ENCODE assay signal across 24 cellular contexts in the genomic region with DNA sequence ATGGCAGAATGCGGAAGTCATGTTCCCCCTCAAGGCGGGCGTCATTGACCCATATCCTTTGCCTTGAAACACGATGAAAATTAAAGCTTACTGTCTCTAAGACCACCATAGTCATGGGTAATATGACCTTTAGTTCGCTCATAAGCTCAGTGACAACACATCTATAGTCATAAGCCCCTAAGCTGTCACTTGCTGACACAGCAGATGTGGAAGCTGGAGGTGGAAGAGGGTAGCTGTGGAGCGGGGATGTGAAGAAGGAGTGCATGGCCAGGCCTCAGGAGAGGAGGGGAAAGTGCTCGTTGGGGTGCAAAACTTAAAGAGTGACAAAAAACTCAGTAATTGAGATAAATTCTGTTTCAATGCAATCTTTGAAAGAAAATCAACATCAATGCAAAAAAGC.
DNase-seq lines count a peak whose midpoint lies in the region; ATAC-seq, FAIRE-seq and TF ChIP-seq lines count a peak whose summit lies in the region.
"Had no signal": no experiment of that assay in that cellular context is flagged by ENCODE, and none has a peak within 500 bp of the region (broad histone marks: within the 10 kb centered on the region; RNA-seq: fewer than 3 reads in every experiment).

No MANE protein-coding gene starts in this region.

- H3K27ac ChIP-seq in left ventricle myocardium inferior (replicated peaks) (peak overlapping the region; percentile 10), A549 (no peak overlapping the region), K562 (ENCODE audit: extremely low read depth, low read depth, low read length) (no peak overlapping the region)
- H3K27ac ChIP-seq: 22Rv1, BLaER1 had no signal

- intact Hi-C loops in left ventricle myocardium inferior (cut with micrococcal nuclease) (no loop called here), left cardiac atrium (cut with DNase I) (no loop called here), K562 (cut with micrococcal nuclease) (no loop called here)

- TF ChIP-seq POLR2A in A549 (IDR thresholded peaks at IDR 0.05; ENCODE audit: low read length) (no peak), K562 (conservative IDR thresholded peaks at IDR 0.05) (no peak)

- no peak overlapping the region for H3K4me2 ChIP-seq in A549
- no peak overlapping the region for H3K4me2 ChIP-seq in K562 (ENCODE audit: insufficient read depth, low read length)
- H3K4me2 ChIP-seq: BLaER1 had no signal

- H3K4me3 ChIP-seq in left ventricle myocardium inferior (no peak overlapping the region), A549 (no peak overlapping the region), K562 (no peak overlapping the region)
- H3K4me3 ChIP-seq: BLaER1, GM12878 had no signal

- WGBS in A549 (ENCODE audit: missing lambda C conversion rate), result 61% methylated on average over 7 of the region's 7 CpGs
- WGBS in K562 (ENCODE audit: insufficient coverage, low coverage, missing lambda C conversion rate), result 2% methylated on average over 7 of the region's 7 CpGs

- no peaks in the 10 kb centered on the region for H3K79me2 ChIP-seq in K562 (ENCODE audit: control insufficient read depth, insufficient read depth, low read length)

- no peak for TF ChIP-seq RAD21 in A549 (conservative IDR thresholded peaks at IDR 0.05 in 1 of 2, IDR thresholded peaks at IDR 0.05 in 1 of 2)
- TF ChIP-seq RAD21 in K562 (CRISPR knock-in tag; conservative IDR thresholded peaks at IDR 0.05 in 1 of 2, IDR thresholded peaks at IDR 0.05 in 1 of 2), result no peak

- FAIRE-seq in A549 (lab: Jason Lieb, UNC) (no peak), K562 (lab: Jason Lieb, UNC) (no peak)
- FAIRE-seq: GM12878, GM12892, GM18507 had no signal

- TF ChIP-seq CTCF in left ventricle myocardium inferior (IDR thresholded peaks at IDR 0.05; ENCODE audit: borderline replicate concordance), result no peak
- TF ChIP-seq CTCF in A549 (IDR thresholded peaks at IDR 0.05), result no peak
- TF ChIP-seq CTCF in K562 (IDR thresholded peaks at IDR 0.05 in 2 of 3, conservative IDR thresholded peaks at IDR 0.05 in 1 of 3; ENCODE audit: insufficient read depth in 2 of 3, low read depth in 1 of 3, low read length in 3 of 3), result no peak

- no peaks in the 10 kb centered on the region for H3K9me1 ChIP-seq in K562 (ENCODE audit: control insufficient read depth, insufficient read depth, low read length)

- H4K20me1 ChIP-seq in K562 (replicated peaks; ENCODE audit: control insufficient read depth, insufficient read depth, low read length), result no peaks in the 10 kb centered on the region
- H4K20me1 ChIP-seq: BLaER1 had no signal

- no peak for TF ChIP-seq EP300 in A549 (IDR thresholded peaks at IDR 0.05)
- no peak for TF ChIP-seq EP300 in K562 (IDR thresholded peaks at IDR 0.05; ENCODE audit: low read length)

- peaks cover 19% of the 10 kb centered on the region for H3K36me3 ChIP-seq in left ventricle myocardium inferior
- H3K36me3 ChIP-seq in K562 (ENCODE audit: control insufficient read depth, insufficient read depth, low read length), result no peaks in the 10 kb centered on the region
- H3K36me3 ChIP-seq: BE2C, BLaER1 had no signal

- CTCF ChIA-PET in A549 (lab: Yijun Ruan, JAX), result no interaction called here
- CTCF ChIA-PET in K562 (lab: Yijun Ruan, JAX; ENCODE audit: low intra/inter-chr PET ratio), result no interaction called here

- H3K4me1 ChIP-seq in left ventricle myocardium inferior (peaks cover 90% of the 10 kb centered on the region), A549 (no peaks in the 10 kb centered on the region), K562 (replicated peaks in 1 of 2; ENCODE audit: control insufficient read depth in 2 of 2, insufficient read depth in 2 of 2, low read length in 2 of 2) (no peaks in the 10 kb centered on the region)
- H3K4me1 ChIP-seq: BLaER1 had no signal

- BruUV-seq in K562 (replicated peaks; lab: Mats Ljungman, UMichigan), result no TSS peak

- H3K9me3 ChIP-seq in left ventricle myocardium inferior (replicated peaks), result no peaks in the 10 kb centered on the region
- no peaks in the 10 kb centered on the region for H3K9me3 ChIP-seq in A549
- H3K9me3 ChIP-seq in K562 (replicated peaks; ENCODE audit: control insufficient read depth, insufficient read depth, low read depth, low read length), result no peaks in the 10 kb centered on the region
- H3K9me3 ChIP-seq: BE2C, BLaER1 had no signal

- no peak overlapping the region for H2AFZ ChIP-seq in K562 (ENCODE audit: low read depth, low read length)

- in situ Hi-C loops in K562 (cut with MboI), result no loop called here

- H3K27me3 ChIP-seq in left ventricle myocardium inferior (ENCODE audit: low read depth), result no peaks in the 10 kb centered on the region
- peaks cover 0 to 17% of the 10 kb centered on the region in 2 experiments; a peak in 2 of 5 replicates for H3K27me3 ChIP-seq in K562 (ENCODE audit: control insufficient read depth in 2 of 2, insufficient read depth in 2 of 2, low read length in 2 of 2)
- H3K27me3 ChIP-seq: BE2C, BLaER1 had no signal

- ATAC-seq in left cardiac atrium, result no peak
- no peak for ATAC-seq in A549
- no peak for ATAC-seq in K562
- no peak for ATAC-seq in HG02763 (IDR thresholded peaks at IDR 0.05; ENCODE audit: unreplicated experiment)
- ATAC-seq: GM12878 had no signal

- POLR2A ChIA-PET in A549 (lab: Yijun Ruan, JAX) (no interaction called here), K562 (lab: Yijun Ruan, JAX) (interaction anchor here (0.9 kb wide), 1 partner anchor 12 kb away, joined by 3 read pairs; no protein-coding TSS in a partner anchor)

- no peak overlapping the region for H3K9ac ChIP-seq in K562 (ENCODE audit: insufficient read depth in 1 of 2, low read depth in 2 of 2, low read length in 2 of 2)
- H3K9ac ChIP-seq: BLaER1 had no signal

- DNase-seq in left ventricle myocardium inferior (no peak), left cardiac atrium (no peak), A549 (ENCODE audit: low read depth in 1 of 2, low spot score in 1 of 2) (no peak), K562 (ENCODE audit: extremely low read depth in 1 of 4, low spot score in 3 of 4) (no peak)
- DNase-seq: ACHN; BE2C; C1 segment of cervical spinal cord; CD4-positive, alpha-beta memory T cell; CD4-positive, CD25-positive, alpha-beta regulatory T cell; CD8-positive, alpha-beta memory T cell; COR-L47; DMS 273 treated with DMSO at 0.1 percent for 48 hours; DMS153; DMS53; DMS79; DND-41; EL; GDM1 had no signal

TF ChIP-seq in A549, 52 proteins besides CTCF, POLR2A, EP300 and RAD21:
- TF ChIP-seq MAFK (IDR thresholded peaks at IDR 0.05; ENCODE audit: partially characterized antibody), result peak; percentile 23
- TF ChIP-seq, protein P1, sequence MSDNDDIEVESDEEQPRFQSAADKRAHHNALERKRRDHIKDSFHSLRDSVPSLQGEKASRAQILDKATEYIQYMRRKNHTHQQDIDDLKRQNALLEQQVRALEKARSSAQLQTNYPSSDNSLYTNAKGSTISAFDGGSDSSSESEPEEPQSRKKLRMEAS (IDR thresholded peaks at IDR 0.05), result no peak
- no peak for TF ChIP-seq EHF (CRISPR knock-in tag; IDR thresholded peaks at IDR 0.05)

TF ChIP-seq in K562, 482 proteins besides CTCF, POLR2A, EP300 and RAD21 (continues in another document):
- TF ChIP-seq ZFX (CRISPR knock-in tag; IDR thresholded peaks at IDR 0.05), result no peak
- TF ChIP-seq HLTF (IDR thresholded peaks at IDR 0.05), result no peak
- no peak for TF ChIP-seq ZNF134 (CRISPR knock-in tag; conservative IDR thresholded peaks at IDR 0.05)
- TF ChIP-seq ZNF316 (IDR thresholded peaks at IDR 0.05), result peak; percentile 34; the same call in 1 of the 2 replicates
- no peak for TF ChIP-seq HDAC1 (IDR thresholded peaks at IDR 0.05)
- TF ChIP-seq C11orf30 (IDR thresholded peaks at IDR 0.05; ENCODE audit: low read depth), result peak; percentile 30; the same call in 1 of the 2 replicates
- 0 out of 2 replicates have a peak, but pooled peaks have one; percentile 16 for TF ChIP-seq MAFG (tag; conservative IDR thresholded peaks at IDR 0.05)
- TF ChIP-seq ZNF146 (CRISPR knock-in tag; IDR thresholded peaks at IDR 0.05; ENCODE audit: unreplicated experiment), result no peak
- no peak for TF ChIP-seq HDGF (IDR thresholded peaks at IDR 0.05)
- TF ChIP-seq NCOA6 (IDR thresholded peaks at IDR 0.05), result no peak
- no peak for TF ChIP-seq RBM39 (optimal IDR thresholded peaks at IDR 0.05; ENCODE audit: low read depth, low read length)
- no peak for TF ChIP-seq NCOA4 (IDR thresholded peaks at IDR 0.05; ENCODE audit: partially characterized antibody)
- TF ChIP-seq CXXC5 (CRISPR knock-in tag; IDR thresholded peaks at IDR 0.05), result no peak
